17 cellular contexts compared by ENCODE assay signal in genomic region chr16:79267146-79267545, GRCh38.
DNase-seq lines count a peak whose midpoint lies in the region; ATAC-seq, FAIRE-seq and TF ChIP-seq lines count a peak whose summit lies in the region.
"Had no signal": no experiment of that assay in that cellular context is flagged by ENCODE, and none has a peak within 500 bp of the region (broad histone marks: within the 10 kb centered on the region; RNA-seq: fewer than 3 reads in every experiment).

No MANE protein-coding gene starts in this region.

- H3K4me1 Mint-ChIP-seq in activated T-cell treated with anti-CD3 and anti-CD28 coated beads, Interleukin-2, amount 50 U/mL, for 24 hours (ENCODE audit: low read depth): peaks cover 96% of the 10 kb centered on the region
- peaks cover 56% of the 10 kb centered on the region for H3K4me1 Mint-ChIP-seq in CD4-positive, alpha-beta T cell (ENCODE audit: low read depth)
- peaks cover 13% of the 10 kb centered on the region for H3K4me1 Mint-ChIP-seq in GM23338

- DNase-seq in activated T-cell treated with anti-CD3 and anti-CD28 coated beads, Interleukin-2, amount 50 U/mL, for 24 hours: no peak
- no peak for DNase-seq in activated T-cell treated with anti-CD3 and anti-CD28 coated beads, Interleukin-2, amount 50 U/mL, for 48 hours
- no peak for DNase-seq in CD4-positive, alpha-beta T cell
- DNase-seq in GM23338 (ENCODE audit: low spot score) (no peak), bronchial epithelial cell (ENCODE audit: low read depth) (no peak), GM13977 (ENCODE audit: low spot score) (no peak)
- DNase-seq in stimulated activated CD4-positive, alpha-beta T cell treated with anti-CD3 and anti-CD28 coated beads, Interleukin-4, amount 100 ng/mL, for 24 hours: no peak
- DNase-seq: C1 segment of cervical spinal cord, DMS53, HCEC 1CT, Kasumi-1, MM.1S, NCI-H1092 treated with DMSO at 0.1 percent for 48 hours, NCI-H2107, NCI-H2227 treated with DMSO at 0.1 percent for 48 hours, NCI-H524 had no signal

- no peaks in the 10 kb centered on the region for H3F3A ChIP-seq in GM23338 (replicated peaks; ENCODE audit: low read depth)

- H3K9me3 Mint-ChIP-seq in activated T-cell treated with anti-CD3 and anti-CD28 coated beads, Interleukin-2, amount 50 U/mL, for 24 hours: peaks cover 8% of the 10 kb centered on the region
- no peaks in the 10 kb centered on the region for H3K9me3 Mint-ChIP-seq in CD4-positive, alpha-beta T cell
- no peaks in the 10 kb centered on the region for H3K9me3 Mint-ChIP-seq in GM23338

- H3K27ac Mint-ChIP-seq in activated T-cell treated with anti-CD3 and anti-CD28 coated beads, Interleukin-2, amount 50 U/mL, for 24 hours: peak overlapping the region; percentile 96
- H3K27ac Mint-ChIP-seq in CD4-positive, alpha-beta T cell: no peak overlapping the region
- H3K27ac Mint-ChIP-seq in GM23338: no peak overlapping the region
- H3K27ac Mint-ChIP-seq: IgD-negative memory B cell had no signal

- no peaks in the 10 kb centered on the region for H3K27me3 ChIP-seq in CD4-positive, alpha-beta T cell (ENCODE audit: control insufficient read depth, insufficient read depth, low read length)
- no peaks in the 10 kb centered on the region for H3K27me3 ChIP-seq in GM23338 (ENCODE audit: insufficient read depth)
- H3K27me3 ChIP-seq in bronchial epithelial cell (ENCODE audit: control insufficient read depth, insufficient read depth, low read length): no peaks in the 10 kb centered on the region

- no peak overlapping the region for H3K27ac ChIP-seq in CD4-positive, alpha-beta T cell (ENCODE audit: low read depth, low read length)
- H3K27ac ChIP-seq in GM23338 (ENCODE audit: low read depth): no peak overlapping the region

- TF ChIP-seq CTCF in CD4-positive, alpha-beta T cell (IDR thresholded peaks at IDR 0.05): no peak
- TF ChIP-seq CTCF in GM23338 (conservative IDR thresholded peaks at IDR 0.05; ENCODE audit: low read depth in 2 of 2) (no peak), bronchial epithelial cell (IDR thresholded peaks at IDR 0.05; ENCODE audit: insufficient read depth, low read length, severe bottlenecking) (no peak), GM13977 (IDR thresholded peaks at IDR 0.05; ENCODE audit: extremely low read depth, insufficient read depth, missing control alignments) (no peak)

- H3K36me3 ChIP-seq in GM23338 (ENCODE audit: insufficient read depth): no peaks in the 10 kb centered on the region
- no peaks in the 10 kb centered on the region for H3K36me3 ChIP-seq in bronchial epithelial cell (ENCODE audit: control insufficient read depth, insufficient read depth, low read length)

- peaks cover 38% of the 10 kb centered on the region for H3K9me2 ChIP-seq in GM23338 (ENCODE audit: insufficient read depth)

- no peak overlapping the region for H3K4me3 Mint-ChIP-seq in activated T-cell treated with anti-CD3 and anti-CD28 coated beads, Interleukin-2, amount 50 U/mL, for 24 hours
- peak overlapping the region; percentile 42 for H3K4me3 Mint-ChIP-seq in CD4-positive, alpha-beta T cell
- no peak overlapping the region for H3K4me3 Mint-ChIP-seq in GM23338

- CTCF ChIA-PET in CD4-positive, alpha-beta T cell (lab: Charles Lee): no interaction called here

- in situ Hi-C loops in GM13977 (cut with MboI; ENCODE audit: low pct_unique_long_range_greater_than_20kb, low sequenced_read_pairs, unreplicated experiment): no loop called here

- no peaks in the 10 kb centered on the region for H3K36me3 Mint-ChIP-seq in activated T-cell treated with anti-CD3 and anti-CD28 coated beads, Interleukin-2, amount 50 U/mL, for 24 hours (ENCODE audit: low read depth)
- no peaks in the 10 kb centered on the region for H3K36me3 Mint-ChIP-seq in CD4-positive, alpha-beta T cell (ENCODE audit: low read depth)
- no peaks in the 10 kb centered on the region for H3K36me3 Mint-ChIP-seq in GM23338 (ENCODE audit: low read depth)

- H3K27me3 Mint-ChIP-seq in activated T-cell treated with anti-CD3 and anti-CD28 coated beads, Interleukin-2, amount 50 U/mL, for 24 hours: peaks cover 14% of the 10 kb centered on the region
- H3K27me3 Mint-ChIP-seq in CD4-positive, alpha-beta T cell: peaks cover 58% of the 10 kb centered on the region
- peaks cover 4% of the 10 kb centered on the region for H3K27me3 Mint-ChIP-seq in GM23338 (ENCODE audit: insufficient read depth, low read depth, poor library complexity)

- H3K9me3 ChIP-seq in CD4-positive, alpha-beta T cell (ENCODE audit: control insufficient read depth, low read length): no peaks in the 10 kb centered on the region

- FAIRE-seq in bronchial epithelial cell (lab: Jason Lieb, UNC): peak; percentile 62

- no peaks in the 10 kb centered on the region for H3K79me2 ChIP-seq in GM23338 (replicated peaks; ENCODE audit: insufficient read depth)

- no peak for ATAC-seq in CD4-positive, alpha-beta T cell (ENCODE audit: poor library complexity)
- ATAC-seq in GM23338: no peak

- no peaks in the 10 kb centered on the region for H4K20me1 ChIP-seq in GM23338 (replicated peaks; ENCODE audit: insufficient read depth)

- H3K4me2 ChIP-seq in GM23338: no peak overlapping the region

- 0 out of 2 replicates have a peak, but pooled peaks cover 7% of the 10 kb centered on the region for H3K4me1 ChIP-seq in GM23338 (ENCODE audit: insufficient read depth)

- POLR2A ChIA-PET in CD4-positive, alpha-beta T cell (lab: Charles Lee): no interaction called here

- intact Hi-C loops in CD4-positive, alpha-beta T cell (cut with DNase I, micrococcal nuclease): no loop called here

- no peak overlapping the region for H3K4me3 ChIP-seq in GM23338
- no peak overlapping the region for H3K4me3 ChIP-seq in bronchial epithelial cell (ENCODE audit: low read depth, low read length)

- H2AFZ ChIP-seq in GM23338: 0 out of 2 replicates have a peak overlapping the region, but pooled peaks have one; percentile 18

TF ChIP-seq in GM23338, 12 proteins besides CTCF, POLR2A, EP300 and RAD21 (continues in another document):
- TF ChIP-seq EZH2phosphoT487 (IDR thresholded peaks at IDR 0.05; ENCODE audit: unreplicated experiment) (no peak), NANOG (IDR thresholded peaks at IDR 0.05; ENCODE audit: borderline replicate concordance) (no peak)
- TF ChIP-seq, protein P1, sequence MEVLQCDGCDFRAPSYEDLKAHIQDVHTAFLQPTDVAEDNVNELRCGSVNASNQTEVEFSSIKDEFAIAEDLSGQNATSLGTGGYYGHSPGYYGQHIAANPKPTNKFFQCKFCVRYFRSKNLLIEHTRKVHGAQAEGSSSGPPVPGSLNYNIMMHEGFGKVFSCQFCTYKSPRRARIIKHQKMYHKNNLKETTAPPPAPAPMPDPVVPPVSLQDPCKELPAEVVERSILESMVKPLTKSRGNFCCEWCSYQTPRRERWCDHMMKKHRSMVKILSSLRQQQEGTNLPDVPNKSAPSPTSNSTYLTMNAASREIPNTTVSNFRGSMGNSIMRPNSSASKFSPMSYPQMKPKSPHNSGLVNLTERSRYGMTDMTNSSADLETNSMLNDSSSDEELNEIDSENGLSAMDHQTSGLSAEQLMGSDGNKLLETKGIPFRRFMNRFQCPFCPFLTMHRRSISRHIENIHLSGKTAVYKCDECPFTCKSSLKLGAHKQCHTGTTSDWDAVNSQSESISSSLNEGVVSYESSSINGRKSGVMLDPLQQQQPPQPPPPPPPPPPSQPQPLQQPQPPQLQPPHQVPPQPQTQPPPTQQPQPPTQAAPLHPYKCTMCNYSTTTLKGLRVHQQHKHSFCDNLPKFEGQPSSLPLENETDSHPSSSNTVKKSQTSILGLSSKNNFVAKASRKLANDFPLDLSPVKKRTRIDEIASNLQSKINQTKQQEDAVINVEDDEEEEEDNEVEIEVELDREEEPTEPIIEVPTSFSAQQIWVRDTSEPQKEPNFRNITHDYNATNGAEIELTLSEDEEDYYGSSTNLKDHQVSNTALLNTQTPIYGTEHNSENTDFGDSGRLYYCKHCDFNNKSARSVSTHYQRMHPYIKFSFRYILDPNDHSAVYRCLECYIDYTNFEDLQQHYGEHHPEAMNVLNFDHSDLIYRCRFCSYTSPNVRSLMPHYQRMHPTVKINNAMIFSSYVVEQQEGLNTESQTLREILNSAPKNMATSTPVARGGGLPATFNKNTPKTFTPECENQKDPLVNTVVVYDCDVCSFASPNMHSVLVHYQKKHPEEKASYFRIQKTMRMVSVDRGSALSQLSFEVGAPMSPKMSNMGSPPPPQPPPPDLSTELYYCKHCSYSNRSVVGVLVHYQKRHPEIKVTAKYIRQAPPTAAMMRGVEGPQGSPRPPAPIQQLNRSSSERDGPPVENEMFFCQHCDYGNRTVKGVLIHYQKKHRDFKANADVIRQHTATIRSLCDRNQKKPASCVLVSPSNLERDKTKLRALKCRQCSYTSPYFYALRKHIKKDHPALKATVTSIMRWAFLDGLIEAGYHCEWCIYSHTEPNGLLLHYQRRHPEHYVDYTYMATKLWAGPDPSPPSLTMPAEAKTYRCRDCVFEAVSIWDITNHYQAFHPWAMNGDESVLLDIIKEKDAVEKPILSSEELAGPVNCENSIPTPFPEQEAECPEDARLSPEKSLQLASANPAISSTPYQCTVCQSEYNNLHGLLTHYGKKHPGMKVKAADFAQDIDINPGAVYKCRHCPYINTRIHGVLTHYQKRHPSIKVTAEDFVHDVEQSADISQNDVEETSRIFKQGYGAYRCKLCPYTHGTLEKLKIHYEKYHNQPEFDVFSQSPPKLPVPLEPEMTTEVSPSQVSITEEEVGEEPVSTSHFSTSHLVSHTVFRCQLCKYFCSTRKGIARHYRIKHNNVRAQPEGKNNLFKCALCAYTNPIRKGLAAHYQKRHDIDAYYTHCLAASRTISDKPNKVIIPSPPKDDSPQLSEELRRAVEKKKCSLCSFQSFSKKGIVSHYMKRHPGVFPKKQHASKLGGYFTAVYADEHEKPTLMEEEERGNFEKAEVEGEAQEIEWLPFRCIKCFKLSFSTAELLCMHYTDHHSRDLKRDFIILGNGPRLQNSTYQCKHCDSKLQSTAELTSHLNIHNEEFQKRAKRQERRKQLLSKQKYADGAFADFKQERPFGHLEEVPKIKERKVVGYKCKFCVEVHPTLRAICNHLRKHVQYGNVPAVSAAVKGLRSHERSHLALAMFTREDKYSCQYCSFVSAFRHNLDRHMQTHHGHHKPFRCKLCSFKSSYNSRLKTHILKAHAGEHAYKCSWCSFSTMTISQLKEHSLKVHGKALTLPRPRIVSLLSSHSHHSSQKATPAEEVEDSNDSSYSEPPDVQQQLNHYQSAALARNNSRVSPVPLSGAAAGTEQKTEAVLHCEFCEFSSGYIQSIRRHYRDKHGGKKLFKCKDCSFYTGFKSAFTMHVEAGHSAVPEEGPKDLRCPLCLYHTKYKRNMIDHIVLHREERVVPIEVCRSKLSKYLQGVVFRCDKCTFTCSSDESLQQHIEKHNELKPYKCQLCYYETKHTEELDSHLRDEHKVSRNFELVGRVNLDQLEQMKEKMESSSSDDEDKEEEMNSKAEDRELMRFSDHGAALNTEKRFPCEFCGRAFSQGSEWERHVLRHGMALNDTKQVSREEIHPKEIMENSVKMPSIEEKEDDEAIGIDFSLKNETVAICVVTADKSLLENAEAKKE (CRISPR knock-in tag; IDR thresholded peaks at IDR 0.05): no peak
